In genomic region chr1:156002182-156002911, GRCh38 we compare ENCODE assay signal across 1 cellular context.
TF ChIP-seq lines count a peak whose summit lies in the region.

No MANE protein-coding gene starts in this region.

TF ChIP-seq in K562, 482 proteins besides CTCF, POLR2A, EP300 and RAD21:
- TF ChIP-seq SIN3A (IDR thresholded peaks at IDR 0.05; ENCODE audit: borderline replicate concordance in 2 of 2, control insufficient read depth in 1 of 2, low read depth in 2 of 2, low read length in 2 of 2), result no peak
- TF ChIP-seq ZBTB7A (IDR thresholded peaks at IDR 0.05; ENCODE audit: borderline replicate concordance, control insufficient read depth, low read depth, low read length), result 0 out of 2 replicates have a peak, but pooled peaks have one; percentile 18
- TF ChIP-seq FOXK1 (CRISPR knock-in tag; IDR thresholded peaks at IDR 0.05; ENCODE audit: borderline replicate concordance), result 0 out of 2 replicates have a peak, but pooled peaks have one; percentile 1
- no peak for TF ChIP-seq CBX2 (IDR thresholded peaks at IDR 0.05; ENCODE audit: insufficient read depth, low read length, poor library complexity, severe bottlenecking)
- TF ChIP-seq MTA3 (IDR thresholded peaks at IDR 0.05; ENCODE audit: borderline replicate concordance), result 0 out of 2 replicates have a peak, but pooled peaks have one; percentile 0
